Comparison of ENCODE assay signal across 8 cellular contexts in genomic region chr9:20621553-20622329, GRCh38. TPM values are rescaled to one million over a fixed set of nuclear protein-coding genes. Genes with fewer than 3 reads are reported as not detected.
DNase-seq lines count a peak whose midpoint lies in the region; ATAC-seq and TF ChIP-seq lines count a peak whose summit lies in the region.

No MANE protein-coding gene starts in this region.

- H3K4me1 ChIP-seq in DOHH2 (ENCODE audit: control insufficient read depth, low read length) = peaks cover 41% of the 10 kb centered on the region

- no peaks in the 10 kb centered on the region for H3K36me3 ChIP-seq in DOHH2 (ENCODE audit: control insufficient read depth, low read length)

- ATAC-seq in left lobe of liver (peak; percentile 65), GM18861 (IDR thresholded peaks at IDR 0.05; ENCODE audit: unreplicated experiment) (no peak)

- H3K27ac ChIP-seq in DOHH2 (ENCODE audit: low read depth, low read length) (peak overlapping the region; percentile 72), coronary artery (peak overlapping the region; percentile 90 to 95)

- peak overlapping the region; percentile 96 for H3K4me2 ChIP-seq in DOHH2 (ENCODE audit: low read length)

- H3F3A ChIP-seq in DOHH2 (ENCODE audit: control insufficient read depth, insufficient read depth) = peaks cover 12% of the 10 kb centered on the region

- peaks cover 24% of the 10 kb centered on the region for H3K27me3 ChIP-seq in DOHH2 (ENCODE audit: control insufficient read depth, low read length)

- peaks cover 16% of the 10 kb centered on the region for H3K79me2 ChIP-seq in DOHH2 (ENCODE audit: control insufficient read depth, low read length)

- H3K9me2 ChIP-seq in DOHH2 (replicated peaks; ENCODE audit: control insufficient read depth, low read length) = no peaks in the 10 kb centered on the region

- DNase-seq in H4 (ENCODE audit: low spot score) (peak; percentile 56), NCI-H146 (lab: John Stamatoyannopoulos, UW) (peak; percentile 81), coronary artery (ENCODE audit: low spot score) (peak; percentile 81), left lobe of liver (ENCODE audit: low spot score) (peak; percentile 64)
- peak; percentile 79 to 83 for DNase-seq in activated CD4-positive, alpha-beta T cell treated with anti-CD3 and anti-CD28 coated beads for 4 hours
- DNase-seq in stimulated activated CD4-positive, alpha-beta T cell treated with anti-CD3 and anti-CD28 coated beads, Interleukin-1b, Interleukin-23, amount 100 ng/mL, for 48 hours = peak; percentile 66

- no peaks in the 10 kb centered on the region for H3K9me3 ChIP-seq in DOHH2 (ENCODE audit: control insufficient read depth, insufficient read depth, low read length)

- peak overlapping the region; percentile 85 for H3K4me3 ChIP-seq in DOHH2 (ENCODE audit: low read length)
- H3K4me3 ChIP-seq in coronary artery = peak overlapping the region; percentile 87

- H4K20me1 ChIP-seq in DOHH2 (ENCODE audit: control insufficient read depth, insufficient read depth, low read depth, low read length) = no peaks in the 10 kb centered on the region

- TF ChIP-seq CTCF in DOHH2 (IDR thresholded peaks at IDR 0.05; ENCODE audit: low read depth, low read length, poor library complexity, severe bottlenecking) = no peak
- no peak for TF ChIP-seq CTCF in coronary artery (IDR thresholded peaks at IDR 0.05)

RNA-seq across cellular contexts. Expression of gene MLLT3, which starts 0.6 kb away (rescaled TPM):
- total RNA-seq in H4 (2014; rRNA removed; shearing (Covaris generic)) = 8.9 and 10.2 TPM in 2 replicates
- total RNA-seq in left lobe of liver = 2.0 TPM
